ENCODE assay signal across 1 cellular context in genomic region chr1:152440635-152441471, GRCh38.
TF ChIP-seq lines count a peak whose summit lies in the region.

No MANE protein-coding gene starts in this region.

TF ChIP-seq in endothelial cell of umbilical vein, 7 proteins besides CTCF, POLR2A, EP300 and RAD21 (continued from another document):
- TF ChIP-seq JUN (IDR thresholded peaks at IDR 0.05; ENCODE audit: borderline replicate concordance, insufficient read depth, insufficient read length, low read depth) (no peak), FOS (IDR thresholded peaks at IDR 0.05; ENCODE audit: borderline replicate concordance, insufficient read depth, low read length) (no peak)
